ENCODE assay signal across 1 cellular context in the genomic region with DNA sequence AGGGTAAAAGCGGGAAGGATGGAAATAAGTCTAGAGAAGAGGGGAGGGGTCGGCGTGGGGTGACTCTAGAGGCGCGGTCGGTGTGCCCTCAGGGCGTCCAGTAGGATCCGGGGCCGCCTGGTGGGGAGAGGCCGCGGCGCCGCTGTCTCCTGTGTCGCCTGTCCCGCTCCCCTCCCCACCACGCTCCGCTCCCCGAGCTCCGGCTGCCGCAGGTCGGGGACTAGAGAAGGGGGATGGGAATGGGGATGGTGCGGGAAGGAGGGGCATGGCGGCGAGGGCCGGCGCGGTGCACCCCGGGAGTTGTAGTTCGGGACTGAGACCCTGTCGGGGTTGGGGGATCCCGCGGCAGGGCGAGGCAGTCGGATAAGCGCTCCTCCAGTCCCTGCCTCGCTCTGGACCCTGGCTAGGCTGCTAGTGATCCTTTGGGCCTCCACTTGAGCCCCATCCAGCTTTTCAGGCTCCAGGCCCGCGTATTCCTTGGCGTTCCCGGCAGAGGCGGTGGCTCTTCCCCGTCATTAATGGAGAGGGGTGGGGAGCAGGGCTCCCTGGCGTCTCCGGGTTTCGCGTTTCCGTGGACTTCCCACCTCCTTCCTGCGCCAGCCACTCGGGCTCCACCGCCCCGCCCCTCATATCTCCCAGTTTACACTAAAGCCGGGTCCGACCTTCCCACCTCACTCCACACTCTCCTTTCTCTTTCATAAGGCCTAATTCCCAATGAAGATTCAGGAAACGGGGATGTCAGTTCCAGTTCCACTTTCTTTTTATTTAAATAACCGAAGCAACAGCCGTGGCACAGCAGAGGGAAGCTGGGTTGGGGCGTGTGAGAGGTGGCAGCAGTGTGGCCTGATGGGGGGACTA.
TF ChIP-seq lines count a peak whose summit lies in the region.

A gene with protein sequence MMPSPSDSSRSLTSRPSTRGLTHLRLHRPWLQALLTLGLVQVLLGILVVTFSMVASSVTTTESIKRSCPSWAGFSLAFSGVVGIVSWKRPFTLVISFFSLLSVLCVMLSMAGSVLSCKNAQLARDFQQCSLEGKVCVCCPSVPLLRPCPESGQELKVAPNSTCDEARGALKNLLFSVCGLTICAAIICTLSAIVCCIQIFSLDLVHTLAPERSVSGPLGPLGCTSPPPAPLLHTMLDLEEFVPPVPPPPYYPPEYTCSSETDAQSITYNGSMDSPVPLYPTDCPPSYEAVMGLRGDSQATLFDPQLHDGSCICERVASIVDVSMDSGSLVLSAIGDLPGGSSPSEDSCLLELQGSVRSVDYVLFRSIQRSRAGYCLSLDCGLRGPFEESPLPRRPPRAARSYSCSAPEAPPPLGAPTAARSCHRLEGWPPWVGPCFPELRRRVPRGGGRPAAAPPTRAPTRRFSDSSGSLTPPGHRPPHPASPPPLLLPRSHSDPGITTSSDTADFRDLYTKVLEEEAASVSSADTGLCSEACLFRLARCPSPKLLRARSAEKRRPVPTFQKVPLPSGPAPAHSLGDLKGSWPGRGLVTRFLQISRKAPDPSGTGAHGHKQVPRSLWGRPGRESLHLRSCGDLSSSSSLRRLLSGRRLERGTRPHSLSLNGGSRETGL (minus strand): TSS at position 241 of the 858 bp plus-strand sequence. CDS start 606 bp downstream, outside the sequence.

TF ChIP-seq in HepG2, 621 proteins besides CTCF, POLR2A, EP300 and RAD21 (continued from another document and continues in another):
- TF ChIP-seq HMGXB4 (CRISPR knock-in tag; IDR thresholded peaks at IDR 0.05; ENCODE audit: borderline replicate concordance in 1 of 2, low read depth in 1 of 2): peak; percentile 54 to 71; a peak in 1 of 4 replicates
- no peak for TF ChIP-seq SCMH1 (CRISPR knock-in tag; IDR thresholded peaks at IDR 0.05; ENCODE audit: borderline replicate concordance)
- TF ChIP-seq, protein P1, sequence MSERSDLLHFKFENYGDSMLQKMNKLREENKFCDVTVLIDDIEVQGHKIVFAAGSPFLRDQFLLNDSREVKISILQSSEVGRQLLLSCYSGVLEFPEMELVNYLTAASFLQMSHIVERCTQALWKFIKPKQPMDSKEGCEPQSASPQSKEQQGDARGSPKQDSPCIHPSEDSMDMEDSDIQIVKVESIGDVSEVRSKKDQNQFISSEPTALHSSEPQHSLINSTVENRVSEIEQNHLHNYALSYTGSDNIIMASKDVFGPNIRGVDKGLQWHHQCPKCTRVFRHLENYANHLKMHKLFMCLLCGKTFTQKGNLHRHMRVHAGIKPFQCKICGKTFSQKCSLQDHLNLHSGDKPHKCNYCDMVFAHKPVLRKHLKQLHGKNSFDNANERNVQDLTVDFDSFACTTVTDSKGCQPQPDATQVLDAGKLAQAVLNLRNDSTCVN (CRISPR knock-in tag; IDR thresholded peaks at IDR 0.05; ENCODE audit: borderline replicate concordance): peak; percentile 67; the same call in 1 of the 2 replicates
- no peak for TF ChIP-seq FIP1L1 (IDR thresholded peaks at IDR 0.05; ENCODE audit: borderline replicate concordance, insufficient read depth, low read depth, low read length)
- no peak for TF ChIP-seq KDM6A (CRISPR knock-in tag; IDR thresholded peaks at IDR 0.05; ENCODE audit: low read depth)
- TF ChIP-seq, protein P2, sequence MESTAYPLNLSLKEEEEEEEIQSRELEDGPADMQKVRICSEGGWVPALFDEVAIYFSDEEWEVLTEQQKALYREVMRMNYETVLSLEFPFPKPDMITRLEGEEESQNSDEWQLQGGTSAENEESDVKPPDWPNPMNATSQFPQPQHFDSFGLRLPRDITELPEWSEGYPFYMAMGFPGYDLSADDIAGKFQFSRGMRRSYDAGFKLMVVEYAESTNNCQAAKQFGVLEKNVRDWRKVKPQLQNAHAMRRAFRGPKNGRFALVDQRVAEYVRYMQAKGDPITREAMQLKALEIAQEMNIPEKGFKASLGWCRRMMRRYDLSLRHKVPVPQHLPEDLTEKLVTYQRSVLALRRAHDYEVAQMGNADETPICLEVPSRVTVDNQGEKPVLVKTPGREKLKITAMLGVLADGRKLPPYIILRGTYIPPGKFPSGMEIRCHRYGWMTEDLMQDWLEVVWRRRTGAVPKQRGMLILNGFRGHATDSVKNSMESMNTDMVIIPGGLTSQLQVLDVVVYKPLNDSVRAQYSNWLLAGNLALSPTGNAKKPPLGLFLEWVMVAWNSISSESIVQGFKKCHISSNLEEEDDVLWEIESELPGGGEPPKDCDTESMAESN (CRISPR knock-in tag; conservative IDR thresholded peaks at IDR 0.05): no peak
- TF ChIP-seq SP2 (CRISPR knock-in tag; IDR thresholded peaks at IDR 0.05): peak; percentile 22; the same call in 1 of the 2 replicates
- no peak for TF ChIP-seq ZNF709 (CRISPR knock-in tag; IDR thresholded peaks at IDR 0.05)
- 0 out of 2 replicates have a peak, but pooled peaks have one; percentile 59 for TF ChIP-seq ZBTB25 (CRISPR knock-in tag; IDR thresholded peaks at IDR 0.05)
- no peak for TF ChIP-seq MBD4 (IDR thresholded peaks at IDR 0.05; ENCODE audit: borderline replicate concordance, low read length)
- no peak for TF ChIP-seq MAF1 (CRISPR knock-in tag; IDR thresholded peaks at IDR 0.05; ENCODE audit: borderline replicate concordance)
- no peak for TF ChIP-seq JUN (CRISPR knock-in tag; IDR thresholded peaks at IDR 0.05)
- TF ChIP-seq ZNF282 (IDR thresholded peaks at IDR 0.05; ENCODE audit: partially characterized antibody): no peak
- TF ChIP-seq TCF7 (IDR thresholded peaks at IDR 0.05; ENCODE audit: low read depth): no peak
- no peak for TF ChIP-seq ZNF225 (CRISPR knock-in tag; IDR thresholded peaks at IDR 0.05)
- peak; percentile 81 for TF ChIP-seq RBM39 (IDR thresholded peaks at IDR 0.05; ENCODE audit: low read depth, low read length, poor library complexity, severe bottlenecking)
- TF ChIP-seq, protein P3, sequence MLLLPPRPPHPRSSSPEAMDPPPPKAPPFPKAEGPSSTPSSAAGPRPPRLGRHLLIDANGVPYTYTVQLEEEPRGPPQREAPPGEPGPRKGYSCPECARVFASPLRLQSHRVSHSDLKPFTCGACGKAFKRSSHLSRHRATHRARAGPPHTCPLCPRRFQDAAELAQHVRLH (CRISPR knock-in tag; IDR thresholded peaks at IDR 0.05; ENCODE audit: borderline replicate concordance, low read depth): no peak
- TF ChIP-seq THRA (CRISPR knock-in tag; IDR thresholded peaks at IDR 0.05; ENCODE audit: borderline replicate concordance): no peak; the same call in 1 of the 2 replicates
- TF ChIP-seq ZNF777 (CRISPR knock-in tag; IDR thresholded peaks at IDR 0.05): peak; percentile 55; the same call in 1 of the 2 replicates
- no peak for TF ChIP-seq FOXP1 (IDR thresholded peaks at IDR 0.05)
- no peak for TF ChIP-seq FOXP1 (CRISPR knock-in tag; IDR thresholded peaks at IDR 0.05)
- TF ChIP-seq, protein P4, sequence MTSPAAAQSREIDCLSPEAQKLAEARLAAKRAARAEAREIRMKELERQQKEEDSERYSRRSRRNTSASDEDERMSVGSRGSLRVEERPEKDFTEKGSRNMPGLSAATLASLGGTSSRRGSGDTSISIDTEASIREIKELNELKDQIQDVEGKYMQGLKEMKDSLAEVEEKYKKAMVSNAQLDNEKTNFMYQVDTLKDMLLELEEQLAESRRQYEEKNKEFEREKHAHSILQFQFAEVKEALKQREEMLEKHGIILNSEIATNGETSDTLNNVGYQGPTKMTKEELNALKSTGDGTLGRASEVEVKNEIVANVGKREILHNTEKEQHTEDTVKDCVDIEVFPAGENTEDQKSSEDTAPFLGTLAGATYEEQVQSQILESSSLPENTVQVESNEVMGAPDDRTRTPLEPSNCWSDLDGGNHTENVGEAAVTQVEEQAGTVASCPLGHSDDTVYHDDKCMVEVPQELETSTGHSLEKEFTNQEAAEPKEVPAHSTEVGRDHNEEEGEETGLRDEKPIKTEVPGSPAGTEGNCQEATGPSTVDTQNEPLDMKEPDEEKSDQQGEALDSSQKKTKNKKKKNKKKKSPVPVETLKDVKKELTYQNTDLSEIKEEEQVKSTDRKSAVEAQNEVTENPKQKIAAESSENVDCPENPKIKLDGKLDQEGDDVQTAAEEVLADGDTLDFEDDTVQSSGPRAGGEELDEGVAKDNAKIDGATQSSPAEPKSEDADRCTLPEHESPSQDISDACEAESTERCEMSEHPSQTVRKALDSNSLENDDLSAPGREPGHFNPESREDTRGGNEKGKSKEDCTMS (CRISPR knock-in tag; conservative IDR thresholded peaks at IDR 0.05): no peak
- TF ChIP-seq BRCA1 (CRISPR knock-in tag; IDR thresholded peaks at IDR 0.05): no peak
- no peak for TF ChIP-seq NFE2 (CRISPR knock-in tag; IDR thresholded peaks at IDR 0.05)
- TF ChIP-seq MEIS2 (CRISPR knock-in tag; IDR thresholded peaks at IDR 0.05): peak; percentile 75; the same call in 1 of the 2 replicates
- no peak for TF ChIP-seq PCBP2 (optimal IDR thresholded peaks at IDR 0.05; ENCODE audit: low read depth, low read length, poor library complexity, severe bottlenecking)
- no peak for TF ChIP-seq ZNF75D (CRISPR knock-in tag; IDR thresholded peaks at IDR 0.05; ENCODE audit: borderline replicate concordance)
- TF ChIP-seq TEF (CRISPR knock-in tag; IDR thresholded peaks at IDR 0.05): no peak
- peak; percentile 71 for TF ChIP-seq PATZ1 (CRISPR knock-in tag; IDR thresholded peaks at IDR 0.05)
- no peak for TF ChIP-seq AKNA (CRISPR knock-in tag; IDR thresholded peaks at IDR 0.05; ENCODE audit: borderline replicate concordance)
